Comparison of ENCODE assay signal across 14 cellular contexts in the genomic region with DNA sequence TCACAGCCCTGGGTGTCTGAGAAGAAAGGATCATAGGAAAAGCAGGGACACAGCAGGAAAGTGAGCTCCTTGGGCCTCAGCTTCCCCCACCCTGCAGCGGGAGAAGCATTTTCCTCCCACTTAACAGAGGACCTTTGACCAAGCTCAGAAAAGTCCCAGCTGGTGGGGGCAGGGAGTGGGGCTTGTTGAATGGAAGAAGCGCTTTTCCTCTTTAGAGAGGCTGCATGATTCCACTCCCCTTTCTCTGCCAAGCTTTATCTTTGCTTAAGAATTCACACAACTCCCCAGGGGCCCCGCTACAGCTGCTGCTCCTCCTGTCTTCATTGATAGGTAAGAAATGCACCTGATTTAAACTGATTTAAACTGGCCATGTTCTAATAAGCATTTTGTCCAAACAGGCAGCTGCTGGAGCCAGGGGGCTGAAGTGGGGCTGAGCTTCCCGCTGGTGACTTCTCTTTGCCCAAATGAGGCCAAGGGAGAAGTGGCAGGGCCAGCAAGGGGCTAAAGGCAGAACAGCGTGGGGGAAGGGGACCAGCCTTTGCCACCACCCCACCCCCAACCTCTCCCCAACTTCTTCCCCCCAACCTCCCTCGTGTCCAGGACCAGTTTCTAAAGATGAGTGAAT. TPM values are rescaled to one million over a fixed set of nuclear protein-coding genes. Genes with fewer than 3 reads are reported as not detected.
DNase-seq lines count a peak whose midpoint lies in the region; ATAC-seq and TF ChIP-seq lines count a peak whose summit lies in the region.
"Had no signal": no experiment of that assay in that cellular context is flagged by ENCODE, and none has a peak within 500 bp of the region (broad histone marks: within the 10 kb centered on the region; RNA-seq: fewer than 3 reads in every experiment).

No MANE protein-coding gene starts in this region.

- H3K27me3 ChIP-seq in Caco-2 (replicated peaks; ENCODE audit: control insufficient read depth, insufficient read depth, low read length) = no peaks in the 10 kb centered on the region

- H3K4me3 ChIP-seq in Caco-2 (ENCODE audit: low read depth, low read length) = 0 out of 2 replicates have a peak overlapping the region, but pooled peaks have one; percentile 8
- H3K4me3 ChIP-seq: cardiac muscle cell, esophagus squamous epithelium had no signal

- POLR2A ChIA-PET in Caco-2 (lab: Charles Lee) = interaction anchor here (0.5 kb wide), 2 partner anchors 159 to 227 kb away, joined by 3 read pairs; no protein-coding TSS in a partner anchor

- intact Hi-C loops in Caco-2 (cut with micrococcal nuclease; ENCODE audit: unreplicated experiment) (loop anchor here (5.0 kb wide), 1 partner anchor 47 kb away; no protein-coding TSS in a partner anchor), left cardiac atrium (cut with DNase I) (no loop called here)

- H3K36me3 ChIP-seq in Caco-2 (ENCODE audit: control insufficient read depth, insufficient read depth, low read length) = no peaks in the 10 kb centered on the region
- H3K36me3 ChIP-seq: BE2C, cardiac muscle cell, esophagus squamous epithelium had no signal

- H3K9me3 Mint-ChIP-seq in Caco-2 (ENCODE audit: unreplicated experiment) = no peaks in the 10 kb centered on the region
- H3K9me3 Mint-ChIP-seq in endothelial cell (ENCODE audit: unreplicated experiment) = no peaks in the 10 kb centered on the region
- H3K9me3 Mint-ChIP-seq in nephron progenitor cell = no peaks in the 10 kb centered on the region
- H3K9me3 Mint-ChIP-seq: activated B cell treated with CpG ODN at 0.5 μM for 24 hours had no signal

- BruUV-seq in Caco-2 (replicated peaks; lab: Mats Ljungman, UMichigan) = no TSS peak

- TF ChIP-seq CTCF in Caco-2 (IDR thresholded peaks at IDR 0.05; ENCODE audit: insufficient read depth in 1 of 2, low read depth in 1 of 2, low read length in 1 of 2, severe bottlenecking in 1 of 2, unreplicated experiment in 1 of 2) = no peak
- no peak for TF ChIP-seq CTCF in endothelial cell (IDR thresholded peaks at IDR 0.05; ENCODE audit: unreplicated experiment)
- TF ChIP-seq CTCF in nephron progenitor cell (IDR thresholded peaks at IDR 0.05) = no peak

- H3K27me3 Mint-ChIP-seq in Caco-2 (ENCODE audit: insufficient read depth, unreplicated experiment) (no peaks in the 10 kb centered on the region), endothelial cell (ENCODE audit: unreplicated experiment) (peaks cover 25% of the 10 kb centered on the region), nephron progenitor cell (ENCODE audit: low read depth, poor library complexity) (peaks cover 80% of the 10 kb centered on the region)

- no peak for ATAC-seq in HG03095 (IDR thresholded peaks at IDR 0.05; ENCODE audit: unreplicated experiment)
- ATAC-seq in HG03175 (IDR thresholded peaks at IDR 0.05; ENCODE audit: unreplicated experiment) = no peak
- no peak for ATAC-seq in left cardiac atrium

- DNase-seq in Caco-2 (peak; percentile 56 to 74), NCI-H524 (lab: John Stamatoyannopoulos, UW) (peak; percentile 82 to 91), endothelial cell (ENCODE audit: low spot score) (no peak), nephron progenitor cell (no peak), COR-L47 (lab: John Stamatoyannopoulos, UW) (no peak), left cardiac atrium (no peak)
- DNase-seq: activated B cell treated with CpG ODN at 0.5 μM for 24 hours; activated T-cell treated with anti-CD3 and anti-CD28 coated beads, Interleukin-2, amount 50 U/mL, for 48 hours; BE2C; esophagus squamous epithelium; SIG-M5 had no signal

- H3K27ac Mint-ChIP-seq in Caco-2 (ENCODE audit: unreplicated experiment) (peak overlapping the region; percentile 88), endothelial cell (ENCODE audit: unreplicated experiment) (no peak overlapping the region), nephron progenitor cell (no peak overlapping the region)
- H3K27ac Mint-ChIP-seq: activated B cell treated with CpG ODN at 0.5 μM for 24 hours had no signal

- H3K4me3 Mint-ChIP-seq in Caco-2 (ENCODE audit: unreplicated experiment) (peak overlapping the region; percentile 68), endothelial cell (ENCODE audit: unreplicated experiment) (peak overlapping the region; percentile 42), nephron progenitor cell (peak overlapping the region; percentile 52)
- H3K4me3 Mint-ChIP-seq: activated B cell treated with CpG ODN at 0.5 μM for 24 hours had no signal

- H3K4me1 Mint-ChIP-seq in Caco-2 (ENCODE audit: low read depth, unreplicated experiment) (peaks cover 15% of the 10 kb centered on the region), endothelial cell (ENCODE audit: unreplicated experiment) (peaks cover 20% of the 10 kb centered on the region), nephron progenitor cell (peaks cover 51% of the 10 kb centered on the region)

- CTCF ChIA-PET in Caco-2 (lab: Charles Lee) = interaction anchor here (0.6 to 1.0 kb wide), 4 partner anchors 35 to 255 kb away, joined by 3 to 6 read pairs (median 4); partner anchors contain the start of gene RIOX1

- H3K9me3 ChIP-seq in Caco-2 = no peaks in the 10 kb centered on the region
- H3K9me3 ChIP-seq: BE2C, esophagus squamous epithelium had no signal

- H3K36me3 Mint-ChIP-seq in Caco-2 (ENCODE audit: insufficient read depth, unreplicated experiment) (no peaks in the 10 kb centered on the region), endothelial cell (ENCODE audit: low read depth, unreplicated experiment) (peaks cover 5% of the 10 kb centered on the region), nephron progenitor cell (ENCODE audit: low read depth) (no peaks in the 10 kb centered on the region)

- H3K4me1 ChIP-seq in Caco-2 = peaks cover 33% of the 10 kb centered on the region
- H3K4me1 ChIP-seq: BE2C had no signal

RNA-seq across cellular contexts. Expression of gene PAPLN, which starts 1.7 kb away (rescaled TPM):
- total RNA-seq in Caco-2 (2022) (2.7 and 3.0 TPM in 2 replicates), endothelial cell (ENCODE audit: unreplicated experiment) (1.1 TPM), left cardiac atrium (1 to 10 TPM; 3.1 to 7.5 TPM)

Comparison
In these comparisons a context has a peak if more than half of its experiments do, and no peak if none do; other contexts are left out.
1. DNase-seq: peak in Caco-2 (2 of 2) and NCI-H524 (2 of 2); none in endothelial cell (single experiment), nephron progenitor cell (single experiment), COR-L47 (single experiment) and left cardiac atrium (single experiment).
2. Peak in every context shown above with its lines, with median percentiles within 50 percentile points of each other: H3K4me3 Mint-ChIP-seq.